8 cellular contexts compared by ENCODE assay signal in the genomic region with DNA sequence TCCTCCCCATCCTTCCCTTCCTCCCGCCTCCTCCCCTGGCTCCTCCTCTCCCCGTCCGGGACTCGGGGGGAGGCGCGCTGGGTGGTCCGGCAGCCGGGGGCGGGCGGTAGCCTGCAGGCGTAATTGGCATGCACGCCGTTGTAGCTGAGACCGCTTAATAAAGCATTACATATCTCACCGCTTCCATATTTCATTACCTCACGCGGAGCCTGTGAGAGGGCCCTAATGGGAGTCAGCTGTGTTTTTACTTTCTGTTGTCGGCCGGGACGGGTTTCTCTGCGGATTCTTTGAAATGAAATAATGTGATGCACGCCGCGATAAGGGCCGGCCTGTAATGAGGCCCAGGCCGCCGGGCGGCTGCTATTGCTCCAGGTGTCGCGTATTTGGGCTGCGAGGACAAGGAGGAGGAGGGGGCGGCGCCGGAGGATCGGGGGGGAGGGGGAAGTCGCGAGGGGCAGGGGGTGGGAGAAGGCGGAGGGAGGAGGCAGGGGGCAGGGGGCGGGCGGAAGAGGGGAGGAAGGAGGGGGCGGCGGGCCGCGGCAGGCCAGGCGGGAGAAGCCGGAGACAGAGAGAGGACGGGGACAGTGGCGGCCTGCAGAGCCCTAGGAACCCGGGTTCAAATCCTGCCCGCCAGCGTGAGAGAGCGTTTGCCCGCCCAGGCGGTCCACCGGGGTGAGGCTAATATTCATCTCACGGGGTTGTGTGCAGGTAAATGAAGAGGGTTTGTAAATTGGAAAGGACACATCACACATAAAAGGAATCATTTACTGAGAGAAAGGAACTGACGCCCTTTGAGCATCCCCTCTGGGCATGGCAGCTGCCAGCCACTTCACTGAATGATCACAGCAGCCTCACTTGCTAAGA.
DNase-seq lines count a peak whose midpoint lies in the region; ATAC-seq and TF ChIP-seq lines count a peak whose summit lies in the region.

No MANE protein-coding gene starts in this region.

- H3K79me2 ChIP-seq in Loucy (ENCODE audit: insufficient read depth, low read length) (no peaks in the 10 kb centered on the region), mammary epithelial cell (ENCODE audit: insufficient read depth, low read length) (no peaks in the 10 kb centered on the region)

- no peaks in the 10 kb centered on the region for H3K4me1 ChIP-seq in Loucy (ENCODE audit: insufficient read depth, low read length, poor library complexity, severe bottlenecking)
- H3K4me1 ChIP-seq in mammary epithelial cell (ENCODE audit: insufficient read depth, low read length), result peaks cover 8% of the 10 kb centered on the region
- peaks cover 14 to 21% (median 16%) of the 10 kb centered on the region in 3 donors for H3K4me1 ChIP-seq in skeletal muscle tissue (ENCODE audit: control insufficient read depth in 3 of 3, insufficient read depth in 3 of 3, low read length in 3 of 3)

- WGBS in mammary epithelial cell (ENCODE audit: low coverage, missing lambda C conversion rate), result 9% methylated on average over 8 of the region's 57 CpGs

- H3K27ac ChIP-seq in mammary epithelial cell (ENCODE audit: insufficient read depth, low read depth, low read length), result no peak overlapping the region
- H3K27ac ChIP-seq in skeletal muscle tissue (ENCODE audit: low read depth, low read length), result no peak overlapping the region

- TF ChIP-seq CTCF in BJ (IDR thresholded peaks at IDR 0.05; ENCODE audit: insufficient read depth, low read depth, low read length) (no peak), Loucy (conservative IDR thresholded peaks at IDR 0.05; ENCODE audit: low read length) (no peak), mammary epithelial cell (conservative IDR thresholded peaks at IDR 0.05 in 1 of 2, IDR thresholded peaks at IDR 0.05 in 1 of 2; ENCODE audit: extremely low read depth in 1 of 2, insufficient read depth in 1 of 2, low read depth in 1 of 2, low read length in 2 of 2) (no peak)

- in situ Hi-C loops in mammary epithelial cell (cut with MboI; ENCODE audit: low sequenced_read_pairs in 2 of 2), result loop anchor here in 1 of 2 donors (10.0 kb wide), 1 partner anchor 91 kb away; no protein-coding TSS in a partner anchor

- no TSS peak for BruUV-seq in mammary epithelial cell (replicated peaks; lab: Mats Ljungman, UMichigan)

- H3K4me3 ChIP-seq in BJ (ENCODE audit: low read depth, low read length) (peak overlapping the region; percentile 22), Loucy (ENCODE audit: low read length, poor library complexity, severe bottlenecking) (peak overlapping the region; percentile 59), mammary epithelial cell (replicated peaks in 1 of 3; ENCODE audit: insufficient read depth in 1 of 3, low read depth in 2 of 3, low read length in 3 of 3) (peak overlapping the region in 1 of 3 experiments; percentile 16), skeletal muscle tissue (ENCODE audit: low read length in 3 of 3) (peak overlapping the region; percentile 47 to 66 (median 59))

- H3K9me3 ChIP-seq in Loucy (ENCODE audit: insufficient read depth, low read depth, low read length), result peaks cover 10% of the 10 kb centered on the region; the same call in 1 of the 2 replicates
- H3K9me3 ChIP-seq in mammary epithelial cell (replicated peaks; ENCODE audit: insufficient read depth, low read length), result peaks cover 8% of the 10 kb centered on the region
- peaks cover 0 to 6% (median 0%) of the 10 kb centered on the region in 3 donors for H3K9me3 ChIP-seq in skeletal muscle tissue (ENCODE audit: control insufficient read depth in 3 of 3, low read length in 3 of 3)

- POLR2A ChIA-PET in BJ (lab: Charles Lee), result no interaction called here

- no peaks in the 10 kb centered on the region for H3F3A ChIP-seq in Loucy (ENCODE audit: low read depth)

- H3K4me2 ChIP-seq in Loucy (ENCODE audit: low read depth, low read length, poor library complexity, severe bottlenecking), result peak overlapping the region; percentile 54
- H3K4me2 ChIP-seq in mammary epithelial cell (ENCODE audit: insufficient read depth, low read depth, low read length), result peak overlapping the region; percentile 73

- H3K9me2 ChIP-seq in Loucy (replicated peaks; ENCODE audit: low read depth, low read length), result no peaks in the 10 kb centered on the region

- H2AFZ ChIP-seq in Loucy (ENCODE audit: low read length) (peak overlapping the region; percentile 71), mammary epithelial cell (ENCODE audit: low read depth, low read length) (peak overlapping the region; percentile 85)

- peak; percentile 37 for DNase-seq in BJ (ENCODE audit: low read depth)
- no peak for DNase-seq in mammary epithelial cell
- peak; percentile 80 for DNase-seq in iris pigment epithelial cell (ENCODE audit: low read depth)
- DNase-seq in NCI-H524 (lab: John Stamatoyannopoulos, UW), result no peak

- intact Hi-C loops in mammary epithelial cell (cut with micrococcal nuclease), result no loop called here

- H3K9ac ChIP-seq in Loucy (ENCODE audit: low read depth, low read length, poor library complexity, severe bottlenecking) (no peak overlapping the region), mammary epithelial cell (ENCODE audit: insufficient read depth, low read length) (no peak overlapping the region), skeletal muscle tissue (ENCODE audit: low read depth in 1 of 3, low read length in 3 of 3) (peak overlapping the region; percentile 23 to 52 (median 47))

- CTCF ChIA-PET in BJ (lab: Yijun Ruan, JAX), result interaction anchor here (0.9 kb wide), 1 partner anchor 13 kb away, joined by 5 read pairs; no protein-coding TSS in a partner anchor
- CTCF ChIA-PET in mammary epithelial cell (lab: Charles Lee; ENCODE audit: low non-redundant PET), result no interaction called here

- H4K20me1 ChIP-seq in Loucy (ENCODE audit: insufficient read depth, low read length, poor library complexity, severe bottlenecking) (no peaks in the 10 kb centered on the region), mammary epithelial cell (ENCODE audit: insufficient read depth, low read length) (no peaks in the 10 kb centered on the region)

- peaks cover 18% of the 10 kb centered on the region for H3K27me3 ChIP-seq in BJ (ENCODE audit: control insufficient read depth, insufficient read depth, low read length)
- no peaks in the 10 kb centered on the region for H3K27me3 ChIP-seq in Loucy (ENCODE audit: insufficient read depth, low read length, poor library complexity, severe bottlenecking)
- H3K27me3 ChIP-seq in mammary epithelial cell (ENCODE audit: insufficient read depth, low read length), result no peaks in the 10 kb centered on the region
- peaks cover 2 to 23% (median 8%) of the 10 kb centered on the region in 3 donors for H3K27me3 ChIP-seq in skeletal muscle tissue (ENCODE audit: control insufficient read depth in 3 of 3, insufficient read depth in 3 of 3, low read length in 3 of 3)

- H3K36me3 ChIP-seq in BJ (ENCODE audit: control insufficient read depth, insufficient read depth, low read length), result no peaks in the 10 kb centered on the region
- H3K36me3 ChIP-seq in Loucy (ENCODE audit: insufficient read depth, low read length), result no peaks in the 10 kb centered on the region
- no peaks in the 10 kb centered on the region for H3K36me3 ChIP-seq in mammary epithelial cell (ENCODE audit: insufficient read depth, low read length)
- H3K36me3 ChIP-seq in skeletal muscle tissue (ENCODE audit: control insufficient read depth in 3 of 3, insufficient read depth in 3 of 3, low read length in 3 of 3), result no peaks in the 10 kb centered on the region

- dilution Hi-C loops in mammary epithelial cell (cut with HindIII; ENCODE audit: low sequenced_read_pairs), result no loop called here

- no peak for ATAC-seq in HG02884 (IDR thresholded peaks at IDR 0.05; ENCODE audit: unreplicated experiment)
- no peak for ATAC-seq in GM21737 (IDR thresholded peaks at IDR 0.05; ENCODE audit: unreplicated experiment)

Comparison
In these comparisons a context has a peak if more than half of its experiments do, and no peak if none do; other contexts are left out.
1. DNase-seq: peak in BJ (single experiment) and iris pigment epithelial cell (single experiment); none in mammary epithelial cell (single experiment) and NCI-H524 (0 of 2).
2. H3K9ac ChIP-seq: peak in skeletal muscle tissue (3 of 3); none in Loucy (single experiment) and mammary epithelial cell (single experiment).